Comparison of ENCODE assay signal across 9 cellular contexts in genomic region chr17:63039899-63040602, GRCh38.
DNase-seq lines count a peak whose midpoint lies in the region; ATAC-seq and TF ChIP-seq lines count a peak whose summit lies in the region.
"Had no signal": no experiment of that assay in that cellular context is flagged by ENCODE, and none has a peak within 500 bp of the region (broad histone marks: within the 10 kb centered on the region; RNA-seq: fewer than 3 reads in every experiment).

No MANE protein-coding gene starts in this region.

- H3K9me3 ChIP-seq in DOHH2 (ENCODE audit: control insufficient read depth, insufficient read depth, low read length) (no peaks in the 10 kb centered on the region), BE2C (no peaks in the 10 kb centered on the region)

- no peak for ATAC-seq in HG03469 (IDR thresholded peaks at IDR 0.05; ENCODE audit: unreplicated experiment)

- peak; percentile 58 for DNase-seq in M059J (ENCODE audit: low read depth)
- peak; percentile 56 for DNase-seq in astrocyte of the hippocampus (ENCODE audit: low read depth, low spot score)
- no peak for DNase-seq in mesothelial cell of epicardium (ENCODE audit: low spot score in 2 of 2, unreplicated experiment in 2 of 2)
- no peak for DNase-seq in KG1 (lab: John Stamatoyannopoulos, UW)
- DNase-seq in BE2C = no peak
- no peak for DNase-seq in stimulated activated CD4-positive, alpha-beta T cell treated with anti-CD3 and anti-CD28 coated beads, Interleukin-2, amount 100 ng/mL, for 24 hours
- DNase-seq: activated T-cell treated with anti-CD3 and anti-CD28 coated beads, Interleukin-2, amount 50 U/mL, for 24 hours had no signal

- no peak for TF ChIP-seq CTCF in DOHH2 (IDR thresholded peaks at IDR 0.05; ENCODE audit: low read depth, low read length, poor library complexity, severe bottlenecking)
- no peak for TF ChIP-seq CTCF in mesothelial cell of epicardium (IDR thresholded peaks at IDR 0.05; ENCODE audit: unreplicated experiment)
- TF ChIP-seq CTCF in BE2C (IDR thresholded peaks at IDR 0.05; ENCODE audit: low read depth, low read length) = no peak

- H3K36me3 ChIP-seq in DOHH2 (ENCODE audit: control insufficient read depth, low read length) (no peaks in the 10 kb centered on the region), BE2C (no peaks in the 10 kb centered on the region)

- H3K27ac ChIP-seq in DOHH2 (ENCODE audit: low read depth, low read length) = no peak overlapping the region

- no peaks in the 10 kb centered on the region for H3K36me3 Mint-ChIP-seq in mesothelial cell of epicardium

- H3K9me2 ChIP-seq in DOHH2 (replicated peaks; ENCODE audit: control insufficient read depth, low read length) = no peaks in the 10 kb centered on the region

- peaks cover 39% of the 10 kb centered on the region for H3K4me1 Mint-ChIP-seq in mesothelial cell of epicardium

- H3K4me3 ChIP-seq in DOHH2 (ENCODE audit: low read length) (peak overlapping the region; percentile 48), BE2C (ENCODE audit: low read depth, low read length) (no peak overlapping the region)

- H3K79me2 ChIP-seq in DOHH2 (ENCODE audit: control insufficient read depth, low read length) = no peaks in the 10 kb centered on the region

- H3F3A ChIP-seq in DOHH2 (ENCODE audit: control insufficient read depth, insufficient read depth) = no peaks in the 10 kb centered on the region

- H3K27me3 Mint-ChIP-seq in mesothelial cell of epicardium (ENCODE audit: low read depth) = no peaks in the 10 kb centered on the region
- H3K27me3 Mint-ChIP-seq: activated T-cell treated with anti-CD3 and anti-CD28 coated beads, Interleukin-2, amount 50 U/mL, for 24 hours had no signal

- H3K4me2 ChIP-seq in DOHH2 (ENCODE audit: low read length) = peak overlapping the region; percentile 43

- no peaks in the 10 kb centered on the region for H4K20me1 ChIP-seq in DOHH2 (ENCODE audit: control insufficient read depth, insufficient read depth, low read depth, low read length)

- no peaks in the 10 kb centered on the region for H3K9me3 Mint-ChIP-seq in mesothelial cell of epicardium
- H3K9me3 Mint-ChIP-seq: activated T-cell treated with anti-CD3 and anti-CD28 coated beads, Interleukin-2, amount 50 U/mL, for 24 hours had no signal

- no peak overlapping the region for H3K4me3 Mint-ChIP-seq in mesothelial cell of epicardium
- H3K4me3 Mint-ChIP-seq: activated T-cell treated with anti-CD3 and anti-CD28 coated beads, Interleukin-2, amount 50 U/mL, for 24 hours had no signal

- H3K4me1 ChIP-seq in DOHH2 (ENCODE audit: control insufficient read depth, low read length) (peaks cover 21% of the 10 kb centered on the region), BE2C (peaks cover 8% of the 10 kb centered on the region)

- peak overlapping the region; percentile 27 for H3K27ac Mint-ChIP-seq in mesothelial cell of epicardium
- H3K27ac Mint-ChIP-seq: activated T-cell treated with anti-CD3 and anti-CD28 coated beads, Interleukin-2, amount 50 U/mL, for 24 hours had no signal

- H3K27me3 ChIP-seq in DOHH2 (ENCODE audit: control insufficient read depth, low read length) = no peaks in the 10 kb centered on the region
- H3K27me3 ChIP-seq in BE2C = no peaks in the 10 kb centered on the region

Comparison
In these comparisons a context has a peak if more than half of its experiments do, and no peak if none do; other contexts are left out.
1. DNase-seq: peak in M059J (single experiment) and astrocyte of the hippocampus (single experiment); none in mesothelial cell of epicardium (0 of 2), KG1 (single experiment), BE2C (single experiment) and stimulated activated CD4-positive, alpha-beta T cell treated with anti-CD3 and anti-CD28 coated beads, Interleukin-2, amount 100 ng/mL, for 24 hours (0 of 2).